37 cellular contexts compared by ENCODE assay signal in genomic region chr2:17194083-17194482, GRCh38.
"Had no signal": no experiment of that assay in that cellular context is flagged by ENCODE, and none has a peak within 500 bp of the region (broad histone marks: within the 10 kb centered on the region; RNA-seq: fewer than 3 reads in every experiment).

No MANE protein-coding gene starts in this region.

- H3K9me3 ChIP-seq: ascending aorta had no signal

- H3K36me3 Mint-ChIP-seq: activated CD8-positive, alpha-beta memory T cell treated with anti-CD3 and anti-CD28 coated beads, Interleukin-2, amount 10 ng/mL, durations not matched to agents 7 days and 5 days; activated naive CD4-positive, alpha-beta T cell treated with anti-CD3 and anti-CD28 coated beads, Interleukin-2, amount 10 ng/mL, durations not matched to agents 7 days and 5 days; activated naive CD4-positive, alpha-beta T cell treated with anti-CD3 and anti-CD28 coated beads, Interleukin-2, amount 50 U/mL, for 24 hours; activated naive CD8-positive, alpha-beta T cell; activated naive CD8-positive, alpha-beta T cell treated with anti-CD3 and anti-CD28 coated beads, Interleukin-2, amount 10 ng/mL, durations not matched to agents 7 days and 5 days; brain had no signal

- H3K27ac ChIP-seq: ascending aorta, cardiac muscle cell, VCaP had no signal

- H3K27me3 Mint-ChIP-seq: activated CD4-positive, alpha-beta memory T cell treated with anti-CD3 and anti-CD28 coated beads, Interleukin-2, amount 10 ng/mL, durations not matched to agents 7 days and 5 days; activated CD4-positive, alpha-beta T cell treated with anti-CD3 and anti-CD28 coated beads for 36 hours; activated CD4-positive, alpha-beta T cell treated with anti-CD3 and anti-CD28 coated beads, Interleukin-2, amount 10 ng/mL, durations not matched to agents 7 days and 5 days; activated CD8-positive, alpha-beta memory T cell treated with anti-CD3 and anti-CD28 coated beads, Interleukin-2, amount 10 ng/mL, durations not matched to agents 7 days and 5 days; activated naive CD4-positive, alpha-beta T cell treated with anti-CD3 and anti-CD28 coated beads, Interleukin-2, amount 10 ng/mL, durations not matched to agents 7 days and 5 days; activated naive CD4-positive, alpha-beta T cell treated with anti-CD3 and anti-CD28 coated beads, Interleukin-2, amount 50 U/mL, for 24 hours; activated naive CD8-positive, alpha-beta T cell treated with anti-CD3 and anti-CD28 coated beads, Interleukin-2, amount 10 ng/mL, durations not matched to agents 7 days and 5 days; activated naive CD8-positive, alpha-beta T cell treated with anti-CD3 and anti-CD28 coated beads, Interleukin-2, amount 50 U/mL, for 24 hours; activated T-cell treated with anti-CD3 and anti-CD28 coated beads, Interleukin-2, amount 50 U/mL, for 24 hours; central memory CD8-positive, alpha-beta T cell had no signal

- H3K4me3 ChIP-seq: ascending aorta, cardiac muscle cell had no signal

- H3K27ac Mint-ChIP-seq: activated CD4-positive, alpha-beta memory T cell treated with anti-CD3 and anti-CD28 coated beads, Interleukin-2, amount 10 ng/mL, durations not matched to agents 7 days and 5 days; activated CD4-positive, alpha-beta T cell treated with anti-CD3 and anti-CD28 coated beads for 36 hours; activated CD4-positive, alpha-beta T cell treated with anti-CD3 and anti-CD28 coated beads, Interleukin-2, amount 10 ng/mL, durations not matched to agents 7 days and 5 days; activated CD8-positive, alpha-beta memory T cell treated with anti-CD3 and anti-CD28 coated beads, Interleukin-2, amount 10 ng/mL, durations not matched to agents 7 days and 5 days; activated CD8-positive, alpha-beta T cell treated with anti-CD3 and anti-CD28 coated beads, Interleukin-2, amount 10 ng/mL, durations not matched to agents 7 days and 5 days; activated naive CD4-positive, alpha-beta T cell treated with anti-CD3 and anti-CD28 coated beads, Interleukin-2, amount 10 ng/mL, durations not matched to agents 7 days and 5 days; activated naive CD4-positive, alpha-beta T cell treated with anti-CD3 and anti-CD28 coated beads, Interleukin-2, amount 50 U/mL, for 24 hours; activated naive CD8-positive, alpha-beta T cell; activated naive CD8-positive, alpha-beta T cell treated with anti-CD3 and anti-CD28 coated beads, Interleukin-2, amount 10 ng/mL, durations not matched to agents 7 days and 5 days; activated naive CD8-positive, alpha-beta T cell treated with anti-CD3 and anti-CD28 coated beads, Interleukin-2, amount 50 U/mL, for 24 hours; activated T-cell treated with anti-CD3 and anti-CD28 coated beads, Interleukin-2, amount 50 U/mL, for 24 hours; activated T-helper 2 cell treated with anti-CD3 and anti-CD28 coated beads, Interferon-gamma antibody, Interleukin-2, Interleukin-4, amounts not matched to agents 10 μg/mL and 5 μg/mL and 100 μg/mL, durations not matched to agents 14 hours and 24 hours and 36 hours; brain; T-helper 1 cell treated with Interleukin-12 subunit alpha and Interleukin-12 subunit beta and Interleukin-4 antibody, amounts not matched to agents 30 μg/mL and 1 μg/mL, for 36 hours; T-helper 2 cell treated with Interferon-gamma antibody and Interleukin-4, amounts not matched to agents 5 μg/mL and 100 μg/mL, for 36 hours had no signal

- DNase-seq: activated CD4-positive, alpha-beta memory T cell treated with anti-CD3 and anti-CD28 coated beads, Interleukin-2, amount 10 ng/mL, durations not matched to agents 7 days and 5 days; activated CD4-positive, alpha-beta T cell treated with anti-CD3 and anti-CD28 coated beads for 1 hour; activated CD4-positive, alpha-beta T cell treated with anti-CD3 and anti-CD28 coated beads for 36 hours; activated CD4-positive, alpha-beta T cell treated with anti-CD3 and anti-CD28 coated beads for 48 hours; activated CD4-positive, alpha-beta T cell treated with anti-CD3 and anti-CD28 coated beads, Interleukin-2, amount 10 ng/mL, durations not matched to agents 7 days and 5 days; activated CD4-positive, alpha-beta T cell treated with anti-CD3 and anti-CD28 coated beads, Interleukin-2, amount 50 U/mL, for 48 hours; activated CD4-positive, CD25-positive, alpha-beta regulatory T cell; activated CD8-positive, alpha-beta memory T cell treated with anti-CD3 and anti-CD28 coated beads for 24 hours; activated CD8-positive, alpha-beta memory T cell treated with anti-CD3 and anti-CD28 coated beads, Interleukin-2, amount 10 ng/mL, durations not matched to agents 7 days and 5 days; activated CD8-positive, alpha-beta memory T cell treated with anti-CD3 and anti-CD28 coated beads, Interleukin-2, amount 50 U/mL, for 48 hours; activated CD8-positive, alpha-beta T cell treated with anti-CD3 and anti-CD28 coated beads, Interleukin-2, amount 10 ng/mL, durations not matched to agents 7 days and 5 days; activated effector memory CD4-positive, alpha-beta T cell treated with Interleukin-2 at 50 U/mL for 16 hours; activated gamma-delta T cell; activated naive CD4-positive, alpha-beta T cell treated with anti-CD3 and anti-CD28 coated beads, Interleukin-2, amount 10 ng/mL, durations not matched to agents 7 days and 5 days; activated naive CD4-positive, alpha-beta T cell treated with Interleukin-2 at 50 U/mL for 16 hours; activated naive CD8-positive, alpha-beta T cell treated with anti-CD3 and anti-CD28 coated beads, Interleukin-2, amount 10 ng/mL, durations not matched to agents 7 days and 5 days; activated naive CD8-positive, alpha-beta T cell treated with anti-CD3 and anti-CD28 coated beads, Interleukin-2, amount 50 U/mL, for 24 hours; activated T-cell treated with anti-CD3 and anti-CD28 coated beads, Interleukin-2, amount 50 U/mL, for 24 hours; activated T-cell treated with anti-CD3 and anti-CD28 coated beads, Interleukin-2, amount 50 U/mL, for 48 hours; amniotic stem cell; anterior cingulate cortex; caudate nucleus; cerebellar nuclear complex; T-helper 1 cell; T-helper 2 cell; T-helper 9 cell had no signal

- H3K36me3 ChIP-seq: ascending aorta, cardiac muscle cell had no signal

- H3K4me3 Mint-ChIP-seq: activated CD4-positive, alpha-beta memory T cell treated with anti-CD3 and anti-CD28 coated beads, Interleukin-2, amount 10 ng/mL, durations not matched to agents 7 days and 5 days; activated CD4-positive, alpha-beta T cell treated with anti-CD3 and anti-CD28 coated beads for 36 hours; activated CD4-positive, alpha-beta T cell treated with anti-CD3 and anti-CD28 coated beads, Interleukin-2, amount 10 ng/mL, durations not matched to agents 7 days and 5 days; activated CD8-positive, alpha-beta memory T cell treated with anti-CD3 and anti-CD28 coated beads, Interleukin-2, amount 10 ng/mL, durations not matched to agents 7 days and 5 days; activated CD8-positive, alpha-beta T cell treated with anti-CD3 and anti-CD28 coated beads, Interleukin-2, amount 10 ng/mL, durations not matched to agents 7 days and 5 days; activated naive CD4-positive, alpha-beta T cell treated with anti-CD3 and anti-CD28 coated beads, Interleukin-2, amount 10 ng/mL, durations not matched to agents 7 days and 5 days; activated naive CD4-positive, alpha-beta T cell treated with anti-CD3 and anti-CD28 coated beads, Interleukin-2, amount 50 U/mL, for 24 hours; activated naive CD8-positive, alpha-beta T cell; activated naive CD8-positive, alpha-beta T cell treated with anti-CD3 and anti-CD28 coated beads, Interleukin-2, amount 10 ng/mL, durations not matched to agents 7 days and 5 days; activated naive CD8-positive, alpha-beta T cell treated with anti-CD3 and anti-CD28 coated beads, Interleukin-2, amount 50 U/mL, for 24 hours; activated T-cell treated with anti-CD3 and anti-CD28 coated beads, Interleukin-2, amount 50 U/mL, for 24 hours; brain; central memory CD8-positive, alpha-beta T cell; T-helper 1 cell treated with Interleukin-12 subunit alpha and Interleukin-12 subunit beta and Interleukin-4 antibody, amounts not matched to agents 30 μg/mL and 1 μg/mL, for 36 hours; T-helper 2 cell treated with Interferon-gamma antibody and Interleukin-4, amounts not matched to agents 5 μg/mL and 100 μg/mL, for 36 hours had no signal

- H3K27me3 ChIP-seq: ascending aorta, cardiac muscle cell had no signal

- H3K9me3 Mint-ChIP-seq: activated T-helper 2 cell treated with anti-CD3 and anti-CD28 coated beads, Interferon-gamma antibody, Interleukin-2, Interleukin-4, amounts not matched to agents 10 μg/mL and 5 μg/mL and 100 μg/mL, durations not matched to agents 14 hours and 24 hours and 36 hours; brain; T-helper 1 cell treated with Interleukin-12 subunit alpha and Interleukin-12 subunit beta and Interleukin-4 antibody, amounts not matched to agents 30 μg/mL and 1 μg/mL, for 36 hours; T-helper 2 cell treated with Interferon-gamma antibody and Interleukin-4, amounts not matched to agents 5 μg/mL and 100 μg/mL, for 36 hours had no signal

- H3K4me1 Mint-ChIP-seq: activated CD4-positive, alpha-beta memory T cell treated with anti-CD3 and anti-CD28 coated beads, Interleukin-2, amount 10 ng/mL, durations not matched to agents 7 days and 5 days; activated CD4-positive, alpha-beta T cell treated with anti-CD3 and anti-CD28 coated beads for 36 hours; activated CD4-positive, alpha-beta T cell treated with anti-CD3 and anti-CD28 coated beads, Interleukin-2, amount 10 ng/mL, durations not matched to agents 7 days and 5 days; activated CD8-positive, alpha-beta memory T cell treated with anti-CD3 and anti-CD28 coated beads, Interleukin-2, amount 10 ng/mL, durations not matched to agents 7 days and 5 days; activated naive CD4-positive, alpha-beta T cell treated with anti-CD3 and anti-CD28 coated beads, Interleukin-2, amount 10 ng/mL, durations not matched to agents 7 days and 5 days; activated naive CD4-positive, alpha-beta T cell treated with anti-CD3 and anti-CD28 coated beads, Interleukin-2, amount 50 U/mL, for 24 hours; activated naive CD8-positive, alpha-beta T cell treated with anti-CD3 and anti-CD28 coated beads, Interleukin-2, amount 10 ng/mL, durations not matched to agents 7 days and 5 days; activated naive CD8-positive, alpha-beta T cell treated with anti-CD3 and anti-CD28 coated beads, Interleukin-2, amount 50 U/mL, for 24 hours; central memory CD8-positive, alpha-beta T cell had no signal

- ATAC-seq: activated CD4-positive, alpha-beta T cell treated with anti-CD3 and anti-CD28 coated beads for 36 hours; activated CD4-positive, CD25-positive, alpha-beta regulatory T cell treated with anti-CD3 and anti-CD28 coated beads, Interleukin-2, amount 50 U/mL, for 24 hours; activated CD8-positive, alpha-beta memory T cell treated with anti-CD3 and anti-CD28 coated beads, Interleukin-2, amount 10 ng/mL, durations not matched to agents 7 days and 5 days; activated CD8-positive, alpha-beta T cell treated with anti-CD3 and anti-CD28 coated beads, Interleukin-2, amount 10 ng/mL, durations not matched to agents 7 days and 5 days; activated naive CD8-positive, alpha-beta T cell treated with anti-CD3 and anti-CD28 coated beads, Interleukin-2, amount 50 U/mL, for 24 hours had no signal

- H3K4me1 ChIP-seq: ascending aorta had no signal
